Comparison of ENCODE assay signal across 8 cellular contexts in genomic region chr19:7340959-7341837, GRCh38. TPM values are rescaled to one million over a fixed set of nuclear protein-coding genes. Genes with fewer than 3 reads are reported as not detected.
DNase-seq lines count a peak whose midpoint lies in the region; ATAC-seq and TF ChIP-seq lines count a peak whose summit lies in the region.

No MANE protein-coding gene starts in this region.

- DNase-seq in DND-41: peak; percentile 88
- peak; percentile 70 for DNase-seq in MG63
- DNase-seq in cardiac muscle cell (ENCODE audit: low read depth in 1 of 2, low spot score in 1 of 2): peak; percentile 83 to 85
- peak; percentile 93 for DNase-seq in progenitor cell of endocrine pancreas (ENCODE audit: low spot score, unreplicated experiment)
- peak; percentile 85 to 87 for DNase-seq in uterus

- peak overlapping the region; percentile 1 for H3K27ac Mint-ChIP-seq in activated naive CD8-positive, alpha-beta T cell
- peak overlapping the region; percentile 49 for H3K27ac Mint-ChIP-seq in progenitor cell of endocrine pancreas

- H2AFZ ChIP-seq in DND-41 (ENCODE audit: low read depth, low read length): peak overlapping the region; percentile 79

- H3K9ac ChIP-seq in DND-41 (ENCODE audit: low read depth, low read length): peak overlapping the region; percentile 23

- H3K4me1 ChIP-seq in DND-41 (ENCODE audit: insufficient read depth, low read length) (peaks cover 49% of the 10 kb centered on the region), cardiac muscle cell (ENCODE audit: low read depth) (no peaks in the 10 kb centered on the region), uterus (no peaks in the 10 kb centered on the region)

- no peaks in the 10 kb centered on the region for H3K79me2 ChIP-seq in DND-41 (ENCODE audit: insufficient read depth, low read length)

- H3K4me2 ChIP-seq in DND-41 (ENCODE audit: insufficient read depth, low read length): peak overlapping the region; percentile 13

- H3K9me3 ChIP-seq in DND-41 (ENCODE audit: insufficient read depth, low read length, severe bottlenecking): peaks cover 7% of the 10 kb centered on the region
- H3K9me3 ChIP-seq in MG63: no peaks in the 10 kb centered on the region
- no peaks in the 10 kb centered on the region for H3K9me3 ChIP-seq in cardiac muscle cell (ENCODE audit: low read depth)
- H3K9me3 ChIP-seq in uterus: no peaks in the 10 kb centered on the region

- peak overlapping the region; percentile 35 for H3K27ac ChIP-seq in DND-41 (ENCODE audit: low read length)
- H3K27ac ChIP-seq in cardiac muscle cell: no peak overlapping the region
- peak overlapping the region; percentile 27 to 36 for H3K27ac ChIP-seq in uterus

- H3K36me3 ChIP-seq in DND-41 (ENCODE audit: insufficient read depth, low read length) (no peaks in the 10 kb centered on the region), MG63 (no peaks in the 10 kb centered on the region), cardiac muscle cell (no peaks in the 10 kb centered on the region), uterus (no peaks in the 10 kb centered on the region)

- peaks cover 3% of the 10 kb centered on the region for H3K36me3 Mint-ChIP-seq in activated naive CD8-positive, alpha-beta T cell
- H3K36me3 Mint-ChIP-seq in progenitor cell of endocrine pancreas (ENCODE audit: insufficient read depth): no peaks in the 10 kb centered on the region

- no peaks in the 10 kb centered on the region for H3K9me3 Mint-ChIP-seq in activated naive CD8-positive, alpha-beta T cell (ENCODE audit: low read depth)
- no peaks in the 10 kb centered on the region for H3K9me3 Mint-ChIP-seq in progenitor cell of endocrine pancreas (ENCODE audit: low read depth)

- peak; percentile 63 for ATAC-seq in DND-41 (ENCODE audit: insufficient read depth, low read depth)
- peak; percentile 74 for ATAC-seq in SK-N-SH treated with all-trans-retinoic acid at 6 μM for 48 hours
- no peak for ATAC-seq in HG02759 (IDR thresholded peaks at IDR 0.05; ENCODE audit: unreplicated experiment)

- H3K4me3 Mint-ChIP-seq in activated naive CD8-positive, alpha-beta T cell: no peak overlapping the region
- no peak overlapping the region for H3K4me3 Mint-ChIP-seq in progenitor cell of endocrine pancreas (ENCODE audit: low read depth)

- no peaks in the 10 kb centered on the region for H3K27me3 Mint-ChIP-seq in activated naive CD8-positive, alpha-beta T cell
- H3K27me3 Mint-ChIP-seq in progenitor cell of endocrine pancreas: no peaks in the 10 kb centered on the region

- peaks cover 47% of the 10 kb centered on the region for H3K4me1 Mint-ChIP-seq in activated naive CD8-positive, alpha-beta T cell (ENCODE audit: low read depth)
- peaks cover 6% of the 10 kb centered on the region for H3K4me1 Mint-ChIP-seq in progenitor cell of endocrine pancreas (ENCODE audit: low read depth)

- intact Hi-C loops in uterus (cut with DNase I; ENCODE audit: low total_unique reads): loop anchor here (2.0 to 10.0 kb wide), 2 partner anchors 196 to 238 kb away; no protein-coding TSS in a partner anchor

- TF ChIP-seq CTCF in DND-41 (IDR thresholded peaks at IDR 0.05; ENCODE audit: borderline replicate concordance, extremely low read depth, low read length, poor library complexity, severe bottlenecking) (peak; percentile 95), cardiac muscle cell (IDR thresholded peaks at IDR 0.05; ENCODE audit: low read depth, low read length) (peak; percentile 93), progenitor cell of endocrine pancreas (IDR thresholded peaks at IDR 0.05; ENCODE audit: unreplicated experiment) (peak; percentile 96), uterus (IDR thresholded peaks at IDR 0.05) (peak; percentile 94 to 97 (median 96))

- H4K20me1 ChIP-seq in DND-41 (ENCODE audit: insufficient read depth, low read length): no peaks in the 10 kb centered on the region

- no peak for TF ChIP-seq POLR2A in uterus (IDR thresholded peaks at IDR 0.05)

- H3K27me3 ChIP-seq in DND-41 (ENCODE audit: insufficient read depth, low read length, poor library complexity): no peaks in the 10 kb centered on the region
- peaks cover 27% of the 10 kb centered on the region for H3K27me3 ChIP-seq in MG63
- no peaks in the 10 kb centered on the region for H3K27me3 ChIP-seq in cardiac muscle cell
- H3K27me3 ChIP-seq in uterus: no peaks in the 10 kb centered on the region

- no peak overlapping the region for H3K4me3 ChIP-seq in DND-41 (ENCODE audit: low read depth in 1 of 2, low read length in 2 of 2)
- no peak overlapping the region for H3K4me3 ChIP-seq in MG63
- no peak overlapping the region for H3K4me3 ChIP-seq in cardiac muscle cell
- H3K4me3 ChIP-seq in uterus: no peak overlapping the region

TF ChIP-seq in SK-N-SH treated with all-trans-retinoic acid at 6 μM for 48 hours, 23 proteins besides CTCF, POLR2A, EP300 and RAD21:
- TF ChIP-seq ARNTL (CRISPR knock-in tag; IDR thresholded peaks at IDR 0.05; ENCODE audit: borderline replicate concordance, low read depth) (no peak), SNAI2 (CRISPR knock-in tag; IDR thresholded peaks at IDR 0.05) (no peak), PATZ1 (CRISPR knock-in tag; IDR thresholded peaks at IDR 0.05; ENCODE audit: borderline replicate concordance) (no peak), ZC3H10 (CRISPR knock-in tag; IDR thresholded peaks at IDR 0.05) (no peak), BACH2 (CRISPR knock-in tag; IDR thresholded peaks at IDR 0.05; ENCODE audit: borderline replicate concordance) (no peak), ZNF565 (CRISPR knock-in tag; conservative IDR thresholded peaks at IDR 0.05; ENCODE audit: low read depth) (no peak), RARB (CRISPR knock-in tag; IDR thresholded peaks at IDR 0.05) (no peak), GLIS3 (CRISPR knock-in tag; IDR thresholded peaks at IDR 0.05) (no peak), TOX (CRISPR knock-in tag; IDR thresholded peaks at IDR 0.05; ENCODE audit: borderline replicate concordance) (no peak), ISL1 (CRISPR knock-in tag; IDR thresholded peaks at IDR 0.05) (no peak), OSR1 (CRISPR knock-in tag; IDR thresholded peaks at IDR 0.05) (no peak), ZFP3 (CRISPR knock-in tag; IDR thresholded peaks at IDR 0.05) (no peak), TCF4 (CRISPR knock-in tag; IDR thresholded peaks at IDR 0.05; ENCODE audit: borderline replicate concordance) (no peak), CSRNP3 (CRISPR knock-in tag; IDR thresholded peaks at IDR 0.05) (no peak), ESRRG (CRISPR knock-in tag; IDR thresholded peaks at IDR 0.05) (no peak), ZNF70 (CRISPR knock-in tag; IDR thresholded peaks at IDR 0.05) (no peak)
- TF ChIP-seq, protein P1, sequence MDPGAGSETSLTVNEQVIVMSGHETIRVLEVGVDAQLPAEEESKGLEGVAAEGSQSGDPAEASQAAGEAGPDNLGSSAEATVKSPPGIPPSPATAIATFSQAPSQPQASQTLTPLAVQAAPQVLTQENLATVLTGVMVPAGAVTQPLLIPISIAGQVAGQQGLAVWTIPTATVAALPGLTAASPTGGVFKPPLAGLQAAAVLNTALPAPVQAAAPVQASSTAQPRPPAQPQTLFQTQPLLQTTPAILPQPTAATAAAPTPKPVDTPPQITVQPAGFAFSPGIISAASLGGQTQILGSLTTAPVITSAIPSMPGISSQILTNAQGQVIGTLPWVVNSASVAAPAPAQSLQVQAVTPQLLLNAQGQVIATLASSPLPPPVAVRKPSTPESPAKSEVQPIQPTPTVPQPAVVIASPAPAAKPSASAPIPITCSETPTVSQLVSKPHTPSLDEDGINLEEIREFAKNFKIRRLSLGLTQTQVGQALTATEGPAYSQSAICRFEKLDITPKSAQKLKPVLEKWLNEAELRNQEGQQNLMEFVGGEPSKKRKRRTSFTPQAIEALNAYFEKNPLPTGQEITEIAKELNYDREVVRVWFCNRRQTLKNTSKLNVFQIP (CRISPR knock-in tag; IDR thresholded peaks at IDR 0.05; ENCODE audit: borderline replicate concordance, low read depth): no peak

RNA-seq across cellular contexts. Expression of gene ARHGEF18, which starts 7.5 kb away (rescaled TPM):
- total RNA-seq in MG63 (2014; rRNA removed; shearing (Covaris generic); ENCODE audit: low replicate concordance): 27.0 and 39.0 TPM in 2 replicates
- total RNA-seq in cardiac muscle cell (26.2 and 31.9 TPM in 2 replicates), progenitor cell of endocrine pancreas (53.4 and 60.8 TPM in 2 replicates), uterus (10 to 100 TPM in 2 of 4 donors, 1 to 10 TPM in 2; 2.6 to 36.4 (median 18.5) TPM)
- polyA plus RNA-seq in cardiac muscle cell: 12.3 and 16.8 TPM in 2 replicates

RNA-seq across cellular contexts. Expression of gene INSR, which starts 47.0 kb away (rescaled TPM):
- 3.9 and 7.6 TPM in 2 replicates for total RNA-seq in MG63 (2014; rRNA removed; shearing (Covaris generic); ENCODE audit: low replicate concordance)
- total RNA-seq in cardiac muscle cell: 27.8 and 34.9 TPM in 2 replicates
- polyA plus RNA-seq in cardiac muscle cell: 7.0 and 8.6 TPM in 2 replicates
- total RNA-seq in progenitor cell of endocrine pancreas: 67.5 and 69.2 TPM in 2 replicates
- 10 to 100 TPM; 46.0 to 97.6 (median 68.3) TPM for total RNA-seq in uterus
